21 cellular contexts compared by ENCODE assay signal in the genomic region with DNA sequence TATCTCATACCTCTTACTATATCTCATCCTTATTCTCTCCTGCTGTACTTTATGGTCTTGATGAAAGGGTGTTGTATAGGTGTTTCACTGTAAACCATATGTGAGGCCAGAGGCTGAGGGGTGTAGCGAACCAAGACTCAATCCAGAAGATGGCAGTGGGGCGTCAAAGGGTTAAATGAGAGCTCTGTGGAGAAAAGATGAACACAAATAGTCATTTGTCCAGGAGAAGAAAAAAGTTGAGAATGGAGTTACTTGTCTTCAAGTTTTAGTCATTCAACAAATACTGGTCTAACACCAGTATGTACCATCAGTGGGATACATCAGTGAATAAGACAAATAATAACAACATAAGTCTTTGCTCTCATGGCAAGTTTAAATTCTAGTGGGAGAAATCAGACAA.
DNase-seq lines count a peak whose midpoint lies in the region; ATAC-seq and TF ChIP-seq lines count a peak whose summit lies in the region.
"Had no signal": no experiment of that assay in that cellular context is flagged by ENCODE, and none has a peak within 500 bp of the region (broad histone marks: within the 10 kb centered on the region; RNA-seq: fewer than 3 reads in every experiment).

No MANE protein-coding gene starts in this region.

- TF ChIP-seq CTCF in activated CD8-positive, alpha-beta T cell treated with anti-CD3 and anti-CD28 coated beads for 36 hours (IDR thresholded peaks at IDR 0.05), result no peak
- no peak for TF ChIP-seq CTCF in spleen (IDR thresholded peaks at IDR 0.05 in 8 of 11, conservative IDR thresholded peaks at IDR 0.05 in 3 of 11)

- no peak overlapping the region for H2BK12ac ChIP-seq in mesenchymal stem cell (ENCODE audit: low read length in 2 of 2)

- H3K27me3 Mint-ChIP-seq in activated CD8-positive, alpha-beta T cell treated with anti-CD3 and anti-CD28 coated beads for 36 hours, result no peaks in the 10 kb centered on the region
- H3K27me3 Mint-ChIP-seq in activated CD8-positive, alpha-beta T cell treated with anti-CD3 and anti-CD28 coated beads, Interleukin-2, amount 10 ng/mL, durations not matched to agents 7 days and 5 days (ENCODE audit: low read depth), result peaks cover 2% of the 10 kb centered on the region
- H3K27me3 Mint-ChIP-seq in activated CD4-positive, alpha-beta T cell treated with anti-CD3 and anti-CD28 coated beads, Interleukin-2, amount 10 ng/mL, durations not matched to agents 24 days and 14 days, result peaks cover 38% of the 10 kb centered on the region

- no peak overlapping the region for H3K4me3 Mint-ChIP-seq in activated CD8-positive, alpha-beta T cell treated with anti-CD3 and anti-CD28 coated beads for 36 hours
- no peak overlapping the region for H3K4me3 Mint-ChIP-seq in activated CD8-positive, alpha-beta T cell treated with anti-CD3 and anti-CD28 coated beads, Interleukin-2, amount 10 ng/mL, durations not matched to agents 7 days and 5 days
- H3K4me3 Mint-ChIP-seq in activated CD4-positive, alpha-beta T cell treated with anti-CD3 and anti-CD28 coated beads, Interleukin-2, amount 10 ng/mL, durations not matched to agents 24 days and 14 days, result no peak overlapping the region

- H3K36me3 Mint-ChIP-seq in activated CD8-positive, alpha-beta T cell treated with anti-CD3 and anti-CD28 coated beads for 36 hours (ENCODE audit: low read depth), result peaks cover 2% of the 10 kb centered on the region
- H3K36me3 Mint-ChIP-seq in activated CD8-positive, alpha-beta T cell treated with anti-CD3 and anti-CD28 coated beads, Interleukin-2, amount 10 ng/mL, durations not matched to agents 7 days and 5 days (ENCODE audit: low read depth), result peaks cover 4% of the 10 kb centered on the region
- no peaks in the 10 kb centered on the region for H3K36me3 Mint-ChIP-seq in activated CD4-positive, alpha-beta T cell treated with anti-CD3 and anti-CD28 coated beads, Interleukin-2, amount 10 ng/mL, durations not matched to agents 24 days and 14 days (ENCODE audit: low read depth)

- intact Hi-C loops in activated CD8-positive, alpha-beta T cell treated with anti-CD3 and anti-CD28 coated beads for 36 hours (cut with micrococcal nuclease), result no loop called here
- intact Hi-C loops in spleen (cut with DNase I; ENCODE audit: low total_unique reads), result no loop called here
- intact Hi-C loops in activated CD4-positive, alpha-beta T cell treated with anti-CD3 and anti-CD28 coated beads, Interleukin-2, amount 10 ng/mL, durations not matched to agents 24 days and 14 days (cut with micrococcal nuclease), result no loop called here

- no peak overlapping the region for H4K91ac ChIP-seq in mesenchymal stem cell (ENCODE audit: low read length)

- H3K9me3 Mint-ChIP-seq in activated CD8-positive, alpha-beta T cell treated with anti-CD3 and anti-CD28 coated beads for 36 hours, result no peaks in the 10 kb centered on the region
- no peaks in the 10 kb centered on the region for H3K9me3 Mint-ChIP-seq in activated CD8-positive, alpha-beta T cell treated with anti-CD3 and anti-CD28 coated beads, Interleukin-2, amount 10 ng/mL, durations not matched to agents 7 days and 5 days (ENCODE audit: insufficient read depth)
- H3K9me3 Mint-ChIP-seq in activated CD4-positive, alpha-beta T cell treated with anti-CD3 and anti-CD28 coated beads, Interleukin-2, amount 10 ng/mL, durations not matched to agents 24 days and 14 days, result no peaks in the 10 kb centered on the region

- H2BK5ac ChIP-seq in mesenchymal stem cell (ENCODE audit: low read depth, low read length, poor library complexity, severe bottlenecking), result no peak overlapping the region

- no peaks in the 10 kb centered on the region for H3K79me1 ChIP-seq in mesenchymal stem cell (replicated peaks; ENCODE audit: low read length, poor library complexity, severe bottlenecking)

- H4K8ac ChIP-seq in mesenchymal stem cell (ENCODE audit: low read length), result no peak overlapping the region

- H3K4me2 ChIP-seq in mesenchymal stem cell (ENCODE audit: low read length, poor library complexity, severe bottlenecking), result no peak overlapping the region

- H3K27me3 ChIP-seq in spleen (replicated peaks in 1 of 7), result no peaks in the 10 kb centered on the region
- peaks cover 0 to 11% of the 10 kb centered on the region in 2 experiments for H3K27me3 ChIP-seq in mesenchymal stem cell (ENCODE audit: control insufficient read depth in 1 of 2, insufficient read depth in 1 of 2, low read length in 2 of 2)

- H3K4me1 Mint-ChIP-seq in activated CD8-positive, alpha-beta T cell treated with anti-CD3 and anti-CD28 coated beads for 36 hours (ENCODE audit: low read depth), result peaks cover 27% of the 10 kb centered on the region
- peaks cover 57% of the 10 kb centered on the region for H3K4me1 Mint-ChIP-seq in activated CD8-positive, alpha-beta T cell treated with anti-CD3 and anti-CD28 coated beads, Interleukin-2, amount 10 ng/mL, durations not matched to agents 7 days and 5 days (ENCODE audit: low read depth)
- peaks cover 13% of the 10 kb centered on the region for H3K4me1 Mint-ChIP-seq in activated CD4-positive, alpha-beta T cell treated with anti-CD3 and anti-CD28 coated beads, Interleukin-2, amount 10 ng/mL, durations not matched to agents 24 days and 14 days

- WGBS in spleen, 5 donors, result 96 to 97% (median 96%) methylated on average over 2 of the region's 2 CpGs
- WGBS in mesenchymal stem cell, result 94% methylated on average over 2 of the region's 2 CpGs

- H3K4ac ChIP-seq in mesenchymal stem cell (ENCODE audit: low read depth in 1 of 2, low read length in 2 of 2), result no peak overlapping the region

- no peak overlapping the region for H3K18ac ChIP-seq in mesenchymal stem cell (ENCODE audit: low read depth in 1 of 2, low read length in 2 of 2)

- TF ChIP-seq POLR2A in spleen (IDR thresholded peaks at IDR 0.05), result no peak

- H2AFZ ChIP-seq in mesenchymal stem cell (ENCODE audit: low read depth, low read length), result no peak overlapping the region

- H3K14ac ChIP-seq in mesenchymal stem cell (ENCODE audit: low read length in 2 of 2), result no peak overlapping the region

- no peak for DNase-seq in activated CD8-positive, alpha-beta T cell treated with anti-CD3 and anti-CD28 coated beads for 36 hours
- DNase-seq in activated CD8-positive, alpha-beta T cell treated with anti-CD3 and anti-CD28 coated beads, Interleukin-2, amount 10 ng/mL, durations not matched to agents 7 days and 5 days, result no peak
- DNase-seq in COLO829 (ENCODE audit: low spot score) (peak; percentile 69), caudate nucleus (lab: John Stamatoyannopoulos, UW) (no peak), spleen (no peak), kidney glomerular epithelial cell (lab: John Stamatoyannopoulos, UW) (no peak), mesenchymal stem cell (no peak)
- DNase-seq in activated CD4-positive, alpha-beta T cell treated with anti-CD3 and anti-CD28 coated beads, Interleukin-2, amount 10 ng/mL, durations not matched to agents 24 days and 14 days, result no peak
- DNase-seq: AML-193, DMS79 treated with DMSO at 0.1 percent for 48 hours, GOT3, NCI-H1092 treated with DMSO at 0.1 percent for 48 hours, NCI-H146, NCI-H2081, NCI-H446 treated with DMSO at 0.1 percent for 48 hours, NCI-H69 had no signal

- H2AK5ac ChIP-seq in mesenchymal stem cell (ENCODE audit: low read length, severe bottlenecking), result no peak overlapping the region

- H3K36me3 ChIP-seq in spleen (peaks cover 0 to 57% (median under 1%) of the 10 kb centered on the region in 6 donors), mesenchymal stem cell (ENCODE audit: control insufficient read depth in 1 of 2, insufficient read depth in 2 of 2, low read depth in 1 of 2, low read length in 2 of 2) (peaks cover 0 to under 1% of the 10 kb centered on the region in 2 experiments)

- no peak overlapping the region for H3K23ac ChIP-seq in mesenchymal stem cell (ENCODE audit: low read length in 2 of 2)

- no peak overlapping the region for H2BK15ac ChIP-seq in mesenchymal stem cell (ENCODE audit: low read depth, poor library complexity, severe bottlenecking)

- CTCF ChIA-PET in activated CD8-positive, alpha-beta T cell treated with anti-CD3 and anti-CD28 coated beads for 36 hours (lab: Charles Lee), result interaction anchor here (1.0 to 1.5 kb wide), 3 partner anchors 14 to 70 kb away, joined by 3 to 6 read pairs (median 5); no protein-coding TSS in a partner anchor
- CTCF ChIA-PET in activated CD8-positive, alpha-beta T cell treated with anti-CD3 and anti-CD28 coated beads, Interleukin-2, amount 10 ng/mL, durations not matched to agents 7 days and 5 days (lab: Charles Lee), result interaction anchor here (0.6 to 3.3 kb wide), 5 partner anchors 13 to 94 kb away, joined by 3 to 11 read pairs (median 4); no protein-coding TSS in a partner anchor

- no peaks in the 10 kb centered on the region for H3K9me3 ChIP-seq in spleen
- H3K9me3 ChIP-seq in mesenchymal stem cell (ENCODE audit: control insufficient read depth, low read length), result no peaks in the 10 kb centered on the region

- H3K4me1 ChIP-seq in spleen, result peaks cover 4 to 29% (median 19%) of the 10 kb centered on the region in 6 donors
- no peaks in the 10 kb centered on the region for H3K4me1 ChIP-seq in mesenchymal stem cell (ENCODE audit: control insufficient read depth, insufficient read depth, low read depth, low read length)

- H3K27ac ChIP-seq in caudate nucleus (ENCODE audit: low read depth, low read length) (peak overlapping the region; percentile 58), spleen (peak overlapping the region in 7 of 8 donors; percentile 11 to 63 (median 53)), mesenchymal stem cell (ENCODE audit: low read length, poor library complexity, severe bottlenecking) (no peak overlapping the region)
- H3K27ac ChIP-seq: 22Rv1, C4-2B had no signal

- no peak overlapping the region for H2BK120ac ChIP-seq in mesenchymal stem cell (ENCODE audit: low read depth, low read length)

- POLR2A ChIA-PET in activated CD8-positive, alpha-beta T cell treated with anti-CD3 and anti-CD28 coated beads for 36 hours (lab: Charles Lee), result interaction anchor here (1.2 kb wide), 1 partner anchor 27 kb away, joined by 4 read pairs; no protein-coding TSS in a partner anchor
- POLR2A ChIA-PET in activated CD8-positive, alpha-beta T cell treated with anti-CD3 and anti-CD28 coated beads, Interleukin-2, amount 10 ng/mL, durations not matched to agents 7 days and 5 days (lab: Charles Lee), result no interaction called here

- peak overlapping the region; percentile 4 for H3K27ac Mint-ChIP-seq in activated CD8-positive, alpha-beta T cell treated with anti-CD3 and anti-CD28 coated beads for 36 hours
- H3K27ac Mint-ChIP-seq in activated CD8-positive, alpha-beta T cell treated with anti-CD3 and anti-CD28 coated beads, Interleukin-2, amount 10 ng/mL, durations not matched to agents 7 days and 5 days, result no peak overlapping the region
- H3K27ac Mint-ChIP-seq in activated CD4-positive, alpha-beta T cell treated with anti-CD3 and anti-CD28 coated beads, Interleukin-2, amount 10 ng/mL, durations not matched to agents 24 days and 14 days, result no peak overlapping the region

- H3K4me3 ChIP-seq in spleen (no peak overlapping the region), mesenchymal stem cell (ENCODE audit: insufficient read depth in 1 of 2, low read depth in 1 of 2, low read length in 2 of 2) (no peak overlapping the region)
- H3K4me3 ChIP-seq: K562 had no signal

- no peak overlapping the region for H3K9ac ChIP-seq in mesenchymal stem cell (ENCODE audit: low read length)

- ATAC-seq in activated CD8-positive, alpha-beta T cell treated with anti-CD3 and anti-CD28 coated beads for 36 hours, result no peak
- ATAC-seq in activated CD8-positive, alpha-beta T cell treated with anti-CD3 and anti-CD28 coated beads, Interleukin-2, amount 10 ng/mL, durations not matched to agents 7 days and 5 days, result no peak
- ATAC-seq: HCT116, Panc1 had no signal
